In the genomic region with DNA sequence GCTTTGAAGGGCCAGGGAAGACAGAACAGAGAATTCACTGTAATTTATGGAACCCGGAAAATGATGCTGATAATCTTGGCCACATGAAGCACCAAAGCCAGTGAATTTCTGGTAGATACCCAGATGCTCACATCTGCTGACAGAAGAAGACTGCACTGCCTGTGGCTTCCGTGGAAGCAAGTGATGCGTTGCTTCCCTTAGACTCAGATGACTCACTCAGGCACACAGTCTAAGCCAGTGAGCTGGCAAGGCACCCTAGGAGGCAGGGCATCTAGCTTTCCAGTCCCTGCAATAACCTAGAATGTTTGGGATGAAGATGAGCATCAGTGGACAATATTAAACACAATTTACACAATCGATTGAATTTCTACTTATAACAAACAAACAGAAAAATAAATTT, we compare ENCODE assay signal across 15 cellular contexts.
A peak's percentile ranks its signal among the peaks of the same experiment; 100 is the strongest.
DNase-seq lines count a peak whose midpoint lies in the region; ATAC-seq, FAIRE-seq and TF ChIP-seq lines count a peak whose summit lies in the region.
"Had no signal": no experiment of that assay in that cellular context is flagged by ENCODE, and none has a peak within 500 bp of the region (broad histone marks: within the 10 kb centered on the region; RNA-seq: fewer than 3 reads in every experiment).

No MANE protein-coding gene starts in this region.

- CTCF ChIA-PET in AG04449 (lab: Yijun Ruan, JAX), result no interaction called here

- peak; percentile 23 for FAIRE-seq in H54 (lab: Jason Lieb, UNC)

- H3K27ac ChIP-seq in RWPE2 (ENCODE audit: poor library complexity, severe bottlenecking), result no peak overlapping the region
- H3K27ac ChIP-seq: HL-60, neural progenitor cell, right lobe of liver had no signal

- TF ChIP-seq CTCF in AG04449 (IDR thresholded peaks at IDR 0.05; ENCODE audit: insufficient read depth, low read length, missing control alignments) (no peak), RWPE2 (IDR thresholded peaks at IDR 0.05; ENCODE audit: poor library complexity, severe bottlenecking) (no peak), foreskin fibroblast (IDR thresholded peaks at IDR 0.05; ENCODE audit: low read depth, low read length) (no peak), GM13976 (IDR thresholded peaks at IDR 0.05; ENCODE audit: borderline replicate concordance, control extremely low read depth, extremely low read depth, insufficient read depth, missing control alignments) (no peak)

- in situ Hi-C loops in GM13976 (cut with MboI; ENCODE audit: low sequenced_read_pairs, unreplicated experiment), result no loop called here

- POLR2A ChIA-PET in AG04449 (lab: Yijun Ruan, JAX), result no interaction called here

- no peaks in the 10 kb centered on the region for H3K27me3 ChIP-seq in RWPE2 (ENCODE audit: insufficient read depth, poor library complexity, severe bottlenecking)
- H3K27me3 ChIP-seq: neural progenitor cell, right lobe of liver had no signal

- H3K4me1 ChIP-seq in RWPE2 (ENCODE audit: insufficient read depth, poor library complexity, severe bottlenecking), result no peaks in the 10 kb centered on the region
- H3K4me1 ChIP-seq: neural progenitor cell, right lobe of liver had no signal

- ATAC-seq in RWPE2 (ENCODE audit: low read depth) (peak; percentile 88), GM18870 (IDR thresholded peaks at IDR 0.05; ENCODE audit: unreplicated experiment) (no peak)
- ATAC-seq: right lobe of liver had no signal

- H3K36me3 ChIP-seq in RWPE2 (ENCODE audit: low read depth), result no peaks in the 10 kb centered on the region
- H3K36me3 ChIP-seq: neural progenitor cell, right lobe of liver had no signal

- intact Hi-C loops in posterior cingulate gyrus (cut with DNase I), result no loop called here

- TF ChIP-seq POLR2A in H54 (IDR thresholded peaks at IDR 0.05; ENCODE audit: low read depth, low read length), result no peak

- no peaks in the 10 kb centered on the region for H3K9me3 ChIP-seq in RWPE2 (ENCODE audit: severe bottlenecking)
- H3K9me3 ChIP-seq: right lobe of liver had no signal

- no peak overlapping the region for H3K4me3 ChIP-seq in AG04449 (ENCODE audit: low read depth, low read length)
- H3K4me3 ChIP-seq in RWPE2 (ENCODE audit: severe bottlenecking), result no peak overlapping the region
- H3K4me3 ChIP-seq in foreskin fibroblast (ENCODE audit: low read depth in 1 of 2, low read length in 2 of 2), result no peak overlapping the region
- H3K4me3 ChIP-seq: neural progenitor cell, right lobe of liver had no signal

- peak; percentile 40 for DNase-seq in AG04449 (ENCODE audit: low read depth, low spot score)
- peak; percentile 7 for DNase-seq in H54 (ENCODE audit: insufficient read length, low spot score)
- no peak for DNase-seq in RWPE2 (ENCODE audit: low spot score)
- peak; percentile 69 to 87 for DNase-seq in foreskin fibroblast
- no peak for DNase-seq in NCI-H2081 (lab: John Stamatoyannopoulos, UW)
- no peak for DNase-seq in GM13976 (ENCODE audit: low spot score)
- DNase-seq in posterior cingulate gyrus, result no peak
- DNase-seq: activated effector memory CD4-positive, alpha-beta T cell treated with anti-CD3 and anti-CD28 coated beads, Interleukin-2, amount 50 U/mL, for 16 hours; effector CD8-positive, alpha-beta T cell; Karpas-422; right lobe of liver; stimulated activated CD4-positive, alpha-beta T cell treated with anti-CD3 and anti-CD28 coated beads, Interleukin-4, amount 100 ng/mL, for 4 hours had no signal

Comparison
In these comparisons a context has a peak if more than half of its experiments do, and no peak if none do; other contexts are left out.
1. DNase-seq: peak in AG04449 (single experiment), H54 (single experiment) and foreskin fibroblast (2 of 2); none in RWPE2 (single experiment), NCI-H2081 (0 of 2), GM13976 (single experiment) and posterior cingulate gyrus (0 of 10).